ENCODE assay signal across 30 cellular contexts in genomic region chr14:93276031-93276716, GRCh38.
"Had no signal": no experiment of that assay in that cellular context is flagged by ENCODE, and none has a peak within 500 bp of the region (broad histone marks: within the 10 kb centered on the region; RNA-seq: fewer than 3 reads in every experiment).

No MANE protein-coding gene starts in this region.

- H3K4me3 Mint-ChIP-seq: activated CD4-positive, alpha-beta T cell treated with anti-CD3 and anti-CD28 coated beads for 36 hours; activated naive CD4-positive, alpha-beta T cell treated with anti-CD3 and anti-CD28 coated beads for 36 hours; activated naive CD8-positive, alpha-beta T cell treated with anti-CD3 and anti-CD28 coated beads for 36 hours; effector memory CD8-positive, alpha-beta T cell; mesothelial cell of epicardium; naive thymus-derived CD4-positive, alpha-beta T cell; stimulated activated effector memory CD8-positive, alpha-beta T cell treated with anti-CD3 and anti-CD28 coated beads, Interleukin-12 subunit alpha, Interleukin-12 subunit beta, amount 100 ng/mL, for 72 hours; stimulated activated naive CD8-positive, alpha-beta T cell treated with anti-CD3 and anti-CD28 coated beads, Interleukin-15, Interleukin-2, amounts not matched to agents 100 ng/mL and 50 ng/mL, for 24 hours; type B pancreatic cell had no signal

- H3K27me3 ChIP-seq: adrenal gland, brain microvascular endothelial cell, foreskin keratinocyte, heart right ventricle, vagina had no signal

- FAIRE-seq: endothelial cell of umbilical vein had no signal

- H3K36me3 ChIP-seq: adrenal gland, thoracic aorta, vagina had no signal

- H3K4me1 Mint-ChIP-seq: activated CD4-positive, alpha-beta T cell treated with anti-CD3 and anti-CD28 coated beads for 36 hours; activated naive CD8-positive, alpha-beta T cell treated with anti-CD3 and anti-CD28 coated beads for 36 hours; mesothelial cell of epicardium had no signal

- H3K27me3 Mint-ChIP-seq: activated CD4-positive, alpha-beta T cell treated with anti-CD3 and anti-CD28 coated beads for 36 hours; activated naive CD8-positive, alpha-beta T cell treated with anti-CD3 and anti-CD28 coated beads for 36 hours; effector memory CD8-positive, alpha-beta T cell; naive thymus-derived CD4-positive, alpha-beta T cell; stimulated activated naive CD8-positive, alpha-beta T cell treated with anti-CD3 and anti-CD28 coated beads, Interleukin-15, Interleukin-2, amounts not matched to agents 100 ng/mL and 50 ng/mL, for 24 hours; type B pancreatic cell had no signal

- H3K9me3 Mint-ChIP-seq: activated naive CD4-positive, alpha-beta T cell treated with anti-CD3 and anti-CD28 coated beads for 36 hours; activated naive CD8-positive, alpha-beta T cell treated with anti-CD3 and anti-CD28 coated beads for 36 hours; effector memory CD8-positive, alpha-beta T cell; mesothelial cell of epicardium; naive thymus-derived CD4-positive, alpha-beta T cell; stimulated activated effector memory CD8-positive, alpha-beta T cell treated with anti-CD3 and anti-CD28 coated beads, Interleukin-12 subunit alpha, Interleukin-12 subunit beta, amount 100 ng/mL, for 72 hours; stimulated activated naive CD8-positive, alpha-beta T cell treated with anti-CD3 and anti-CD28 coated beads, Interleukin-15, Interleukin-2, amounts not matched to agents 100 ng/mL and 50 ng/mL, for 24 hours; type B pancreatic cell had no signal

- H3K27ac Mint-ChIP-seq: activated CD4-positive, alpha-beta T cell treated with anti-CD3 and anti-CD28 coated beads for 36 hours; activated naive CD4-positive, alpha-beta T cell treated with anti-CD3 and anti-CD28 coated beads for 36 hours; activated naive CD8-positive, alpha-beta T cell treated with anti-CD3 and anti-CD28 coated beads for 36 hours; effector memory CD8-positive, alpha-beta T cell; mesothelial cell of epicardium; naive thymus-derived CD4-positive, alpha-beta T cell; stimulated activated effector memory CD8-positive, alpha-beta T cell treated with anti-CD3 and anti-CD28 coated beads, Interleukin-12 subunit alpha, Interleukin-12 subunit beta, amount 100 ng/mL, for 72 hours; stimulated activated naive CD8-positive, alpha-beta T cell treated with anti-CD3 and anti-CD28 coated beads, Interleukin-15, Interleukin-2, amounts not matched to agents 100 ng/mL and 50 ng/mL, for 24 hours; type B pancreatic cell had no signal

- H3K27ac ChIP-seq: adrenal gland, foreskin keratinocyte, heart right ventricle, skin epidermis, thoracic aorta, vagina had no signal

- H3K4me3 ChIP-seq: adrenal gland, heart right ventricle, skin epidermis, thoracic aorta, vagina had no signal

- H3K9me3 ChIP-seq: adrenal gland, heart right ventricle, thoracic aorta, vagina had no signal

- DNase-seq: activated CD4-positive, alpha-beta T cell treated with anti-CD3 and anti-CD28 coated beads for 36 hours; activated CD4-positive, CD25-positive, alpha-beta regulatory T cell; activated effector memory CD4-positive, alpha-beta T cell treated with Interleukin-2 at 50 U/mL for 16 hours; activated naive CD4-positive, alpha-beta T cell treated with anti-CD3 and anti-CD28 coated beads for 36 hours; activated naive CD8-positive, alpha-beta T cell treated with anti-CD3 and anti-CD28 coated beads for 36 hours; activated T-cell treated with anti-CD3 and anti-CD28 coated beads for 4 hours; adrenal gland; aorta; caudate nucleus; cortex of kidney; effector memory CD8-positive, alpha-beta T cell; foreskin keratinocyte; heart right ventricle; left ventricle myocardium superior; naive thymus-derived CD4-positive, alpha-beta T cell; posterior cingulate gyrus; stimulated activated CD4-positive, alpha-beta T cell treated with anti-CD3 and anti-CD28 coated beads, Interleukin-12 subunit alpha, Interleukin-12 subunit beta, amount 100 ng/mL, for 4 hours; stimulated activated CD4-positive, alpha-beta T cell treated with anti-CD3 and anti-CD28 coated beads, Interleukin-4, amount 100 ng/mL, for 24 hours; T-helper 2 cell had no signal

- ATAC-seq: activated CD4-positive, alpha-beta T cell treated with anti-CD3 and anti-CD28 coated beads for 36 hours; effector memory CD8-positive, alpha-beta T cell; esophagus mucosa; foreskin keratinocyte; heart right ventricle; left ventricle myocardium superior; naive thymus-derived CD4-positive, alpha-beta T cell; sciatic nerve; stimulated activated effector memory CD8-positive, alpha-beta T cell treated with anti-CD3 and anti-CD28 coated beads, Interleukin-12 subunit alpha, Interleukin-12 subunit beta, amount 100 ng/mL, for 72 hours had no signal
